In genomic region chrX:155867821-155868220, GRCh38 we compare ENCODE assay signal across 36 cellular contexts. TPM values are rescaled to one million over a fixed set of nuclear protein-coding genes. Genes with fewer than 3 reads are reported as not detected.
A peak's percentile ranks its signal among the peaks of the same experiment; 100 is the strongest.
DNase-seq lines count a peak whose midpoint lies in the region; ATAC-seq, FAIRE-seq and TF ChIP-seq lines count a peak whose summit lies in the region.
"Had no signal": no experiment of that assay in that cellular context is flagged by ENCODE, and none has a peak within 500 bp of the region (broad histone marks: within the 10 kb centered on the region; RNA-seq: fewer than 3 reads in every experiment).

No MANE protein-coding gene starts in this region.

- no peak overlapping the region for H2AFZ ChIP-seq in K562 (ENCODE audit: low read depth, low read length)
- H2AFZ ChIP-seq in trophoblast cell (ENCODE audit: insufficient read depth, low read length, poor library complexity), result no peak overlapping the region

- H3K4me1 Mint-ChIP-seq in endothelial cell (ENCODE audit: unreplicated experiment), result no peaks in the 10 kb centered on the region
- H3K4me1 Mint-ChIP-seq: B cell; CD14-positive monocyte; CD4-positive, alpha-beta memory T cell; CD4-positive, CD25-positive, alpha-beta regulatory T cell; CD8-positive, alpha-beta memory T cell had no signal

- TF ChIP-seq CTCF in HEK293 (tag by site-specific recombination; IDR thresholded peaks at IDR 0.05), result no peak
- TF ChIP-seq CTCF in K562 (IDR thresholded peaks at IDR 0.05 in 2 of 3, conservative IDR thresholded peaks at IDR 0.05 in 1 of 3; ENCODE audit: insufficient read depth in 2 of 3, low read depth in 1 of 3, low read length in 3 of 3), result no peak
- no peak for TF ChIP-seq CTCF in endothelial cell (IDR thresholded peaks at IDR 0.05; ENCODE audit: unreplicated experiment)

- no peaks in the 10 kb centered on the region for H3K27me3 ChIP-seq in K562 (ENCODE audit: control insufficient read depth in 2 of 2, insufficient read depth in 2 of 2, low read length in 2 of 2)
- no peaks in the 10 kb centered on the region for H3K27me3 ChIP-seq in trophoblast cell (ENCODE audit: insufficient read depth, low read length)
- H3K27me3 ChIP-seq: BE2C, BLaER1 had no signal

- intact Hi-C loops in K562 (cut with micrococcal nuclease), result no loop called here

- H2BK12ac ChIP-seq in trophoblast cell (ENCODE audit: low read length), result no peak overlapping the region

- TF ChIP-seq EP300 in K562 (IDR thresholded peaks at IDR 0.05; ENCODE audit: low read length), result no peak

- H3K18ac ChIP-seq in trophoblast cell (ENCODE audit: low read length), result no peak overlapping the region

- no peak overlapping the region for H2AK5ac ChIP-seq in trophoblast cell (ENCODE audit: low read length)

- POLR2A ChIA-PET in HEK293 (lab: Yijun Ruan, JAX), result no interaction called here
- POLR2A ChIA-PET in K562 (lab: Yijun Ruan, JAX), result no interaction called here

- H3K23ac ChIP-seq in trophoblast cell (ENCODE audit: low read length), result no peak overlapping the region

- H3K4me3 ChIP-seq in HEK293 (ENCODE audit: low read depth, low read length), result no peak overlapping the region
- H3K4me3 ChIP-seq in K562, result no peak overlapping the region
- no peak overlapping the region for H3K4me3 ChIP-seq in trophoblast cell (ENCODE audit: low read depth, low read length)
- H3K4me3 ChIP-seq: A549; BLaER1; BLaER1 treated with 17β-estradiol and CSF1 and Interleukin-3, amounts not matched to agents 10 nM and 100 nM had no signal

- no peak for TF ChIP-seq RAD21 in K562 (CRISPR knock-in tag; conservative IDR thresholded peaks at IDR 0.05 in 1 of 2, IDR thresholded peaks at IDR 0.05 in 1 of 2)

- H3K9me3 ChIP-seq in HEK293 (ENCODE audit: control insufficient read depth, insufficient read depth, low read depth, low read length), result no peaks in the 10 kb centered on the region; the same call in 1 of the 2 replicates
- peaks cover 4% of the 10 kb centered on the region for H3K9me3 ChIP-seq in K562 (replicated peaks; ENCODE audit: control insufficient read depth, insufficient read depth, low read depth, low read length)
- peaks cover 11% of the 10 kb centered on the region for H3K9me3 ChIP-seq in trophoblast cell (ENCODE audit: insufficient read depth, low read depth, low read length)
- H3K9me3 ChIP-seq: BE2C, Caco-2 had no signal

- BruUV-seq in K562 (replicated peaks; lab: Mats Ljungman, UMichigan), result no TSS peak

- 28% methylated on average over 4 of the region's 4 CpGs for WGBS in K562 (ENCODE audit: insufficient coverage, low coverage, missing lambda C conversion rate)
- WGBS in trophoblast cell (ENCODE audit: extremely low coverage, insufficient coverage, insufficient read length), result no CpG with 5 or more reads among the region's 4 CpGs

- H3K36me3 ChIP-seq in HEK293 (ENCODE audit: control insufficient read depth in 2 of 2, insufficient read depth in 1 of 2, low read length in 2 of 2) (no peaks in the 10 kb centered on the region), K562 (ENCODE audit: control insufficient read depth, insufficient read depth, low read length) (no peaks in the 10 kb centered on the region), trophoblast cell (ENCODE audit: control insufficient read depth in 1 of 2, insufficient read depth in 2 of 2, low read length in 2 of 2) (no peaks in the 10 kb centered on the region)
- H3K36me3 ChIP-seq: BE2C; BLaER1; BLaER1 treated with 17β-estradiol and CSF1 and Interleukin-3, amounts not matched to agents 10 nM and 100 nM had no signal

- H3K36me3 Mint-ChIP-seq in endothelial cell (ENCODE audit: low read depth, unreplicated experiment), result peaks cover 5% of the 10 kb centered on the region
- H3K36me3 Mint-ChIP-seq: CD14-positive monocyte; CD4-positive, CD25-positive, alpha-beta regulatory T cell had no signal

- no peak overlapping the region for H4K8ac ChIP-seq in trophoblast cell (ENCODE audit: low read depth, low read length)

- H3K9me3 Mint-ChIP-seq in endothelial cell (ENCODE audit: unreplicated experiment), result peaks cover 13% of the 10 kb centered on the region

- CTCF ChIA-PET in HEK293 (lab: Yijun Ruan, JAX), result no interaction called here
- CTCF ChIA-PET in K562 (lab: Yijun Ruan, JAX; ENCODE audit: low intra/inter-chr PET ratio), result no interaction called here

- H3K4me1 ChIP-seq in HEK293 (ENCODE audit: control insufficient read depth, insufficient read depth, low read length) (no peaks in the 10 kb centered on the region), K562 (replicated peaks in 1 of 2; ENCODE audit: control insufficient read depth in 2 of 2, insufficient read depth in 2 of 2, low read length in 2 of 2) (peaks cover 0 to 3% of the 10 kb centered on the region in 2 experiments; a peak in 1 of 5 replicates), trophoblast cell (ENCODE audit: control insufficient read depth in 1 of 2, insufficient read depth in 2 of 2, low read length in 2 of 2) (no peaks in the 10 kb centered on the region)
- H3K4me1 ChIP-seq: A549; BE2C; BLaER1; BLaER1 treated with 17β-estradiol and CSF1 and Interleukin-3, amounts not matched to agents 10 nM and 100 nM; Caco-2 had no signal

- ATAC-seq in K562 (no peak), GM18870 (IDR thresholded peaks at IDR 0.05; ENCODE audit: unreplicated experiment) (no peak)
- ATAC-seq: A549; CD8-positive, alpha-beta T cell had no signal

- H3K9ac ChIP-seq in K562 (ENCODE audit: insufficient read depth in 1 of 2, low read depth in 2 of 2, low read length in 2 of 2) (no peak overlapping the region), trophoblast cell (ENCODE audit: low read length) (peak overlapping the region; percentile 40)
- H3K9ac ChIP-seq: BLaER1; BLaER1 treated with 17β-estradiol and CSF1 and Interleukin-3, amounts not matched to agents 10 nM and 100 nM had no signal

- H3K4ac ChIP-seq in trophoblast cell (ENCODE audit: low read depth, low read length), result no peak overlapping the region

- DNase-seq in K562 (ENCODE audit: extremely low read depth in 1 of 4, low spot score in 3 of 4) (no peak), endothelial cell (ENCODE audit: low spot score) (no peak), trophoblast cell (no peak), anterior cingulate cortex (lab: John Stamatoyannopoulos, UW) (no peak), NCI-H2107 (lab: John Stamatoyannopoulos, UW) (no peak)
- DNase-seq in stimulated activated naive CD4-positive, alpha-beta T cell treated with Interleukin-2 at 50 U/mL for 16 hours (lab: John Stamatoyannopoulos, UW), result no peak
- DNase-seq: 8988T; ACHN; AML-193; BE2C; C1 segment of cervical spinal cord; Caco-2; Calu3; CD4-positive, alpha-beta memory T cell; CD4-positive, alpha-beta T cell; CD4-positive, CD25-positive, alpha-beta regulatory T cell; CD8-positive, alpha-beta memory T cell; CD8-positive, alpha-beta T cell; COR-L47; DMS 273 treated with DMSO at 0.1 percent for 48 hours; DMS153; DMS53; DMS79; DMS79 treated with DMSO at 0.1 percent for 48 hours; DND-41; EL had no signal

- H4K20me1 ChIP-seq in K562 (replicated peaks; ENCODE audit: control insufficient read depth, insufficient read depth, low read length), result no peaks in the 10 kb centered on the region
- H4K20me1 ChIP-seq: BLaER1; BLaER1 treated with 17β-estradiol and CSF1 and Interleukin-3, amounts not matched to agents 10 nM and 100 nM had no signal

- H2BK5ac ChIP-seq in trophoblast cell (ENCODE audit: low read depth, low read length, poor library complexity), result no peak overlapping the region

- H3K27ac ChIP-seq in HEK293 (ENCODE audit: extremely low read depth, low read depth, low read length) (no peak overlapping the region), K562 (ENCODE audit: extremely low read depth, low read depth, low read length) (no peak overlapping the region), trophoblast cell (ENCODE audit: low read depth, low read length) (no peak overlapping the region)
- H3K27ac ChIP-seq: 22Rv1; A549; BLaER1; BLaER1 treated with 17β-estradiol and CSF1 and Interleukin-3, amounts not matched to agents 10 nM and 100 nM; C4-2B had no signal

- H3K4me2 ChIP-seq in K562 (ENCODE audit: insufficient read depth, low read length), result no peak overlapping the region
- no peak overlapping the region for H3K4me2 ChIP-seq in trophoblast cell (ENCODE audit: low read length)
- H3K4me2 ChIP-seq: A549; BLaER1; BLaER1 treated with 17β-estradiol and CSF1 and Interleukin-3, amounts not matched to agents 10 nM and 100 nM had no signal

- no peak for TF ChIP-seq POLR2A in K562 (conservative IDR thresholded peaks at IDR 0.05)

- H3K27ac Mint-ChIP-seq in endothelial cell (ENCODE audit: unreplicated experiment), result no peak overlapping the region
- H3K27ac Mint-ChIP-seq: B cell; CD14-positive monocyte; CD4-positive, alpha-beta T cell; CD4-positive, CD25-positive, alpha-beta regulatory T cell; CD8-positive, alpha-beta memory T cell; CD8-positive, alpha-beta T cell had no signal

- H3K9me1 ChIP-seq in K562 (ENCODE audit: control insufficient read depth, insufficient read depth, low read length), result no peaks in the 10 kb centered on the region

- H4K12ac ChIP-seq in trophoblast cell (ENCODE audit: low read depth, low read length), result no peak overlapping the region

- no peak for FAIRE-seq in K562 (lab: Jason Lieb, UNC)
- FAIRE-seq: A549, D721Med had no signal

- H3K79me1 ChIP-seq in trophoblast cell (ENCODE audit: low read length), result no peaks in the 10 kb centered on the region

- H3K27me3 Mint-ChIP-seq in endothelial cell (ENCODE audit: unreplicated experiment), result no peaks in the 10 kb centered on the region
- H3K27me3 Mint-ChIP-seq: B cell had no signal

- H3K4me3 Mint-ChIP-seq in endothelial cell (ENCODE audit: unreplicated experiment), result peak overlapping the region; percentile 12
- H3K4me3 Mint-ChIP-seq: B cell; CD14-positive monocyte; CD4-positive, alpha-beta memory T cell; CD4-positive, alpha-beta T cell; CD4-positive, CD25-positive, alpha-beta regulatory T cell; CD8-positive, alpha-beta memory T cell; CD8-positive, alpha-beta T cell had no signal

- in situ Hi-C loops in K562 (cut with MboI), result no loop called here

- H2BK120ac ChIP-seq in trophoblast cell (ENCODE audit: insufficient read depth, low read length, poor library complexity), result no peak overlapping the region

- no peak overlapping the region for H4K91ac ChIP-seq in trophoblast cell (ENCODE audit: low read depth, low read length)

- H3K14ac ChIP-seq in trophoblast cell (ENCODE audit: low read length), result no peak overlapping the region

- no peaks in the 10 kb centered on the region for H3K79me2 ChIP-seq in K562 (ENCODE audit: control insufficient read depth, insufficient read depth, low read length)
- H3K79me2 ChIP-seq in trophoblast cell (ENCODE audit: control insufficient read depth, insufficient read depth, low read length, poor library complexity), result no peaks in the 10 kb centered on the region

RNA-seq across cellular contexts. Expression of gene VAMP7, which starts 13.3 kb away (rescaled TPM):
- 14.6 and 23.0 TPM in 2 replicates for total RNA-seq in K562 (2011; cell fraction: chromatin; rRNA removed; ENCODE audit: low replicate concordance)
- 9.2 and 11.8 TPM in 2 replicates for total RNA-seq in K562 (2011; cell fraction: nucleolus; rRNA removed)
- 15.5 and 24.1 TPM in 2 replicates for total RNA-seq in K562 (2011; cell fraction: nucleoplasm; rRNA removed)
- total RNA-seq in K562 (2014; rRNA removed) (42.0 and 42.6 TPM in 2 replicates), K562 (2014; rRNA removed; fragmentation: Illumina TruSeq; extraction: Trizol) (86.6 and 101 TPM in 2 replicates), K562 (2015; rRNA removed; fragmentation: Illumina TruSeq; extraction: Trizol) (71.7 and 77.8 TPM in 2 replicates), K562 (2021) (67.7 TPM in 2 replicates), endothelial cell (ENCODE audit: unreplicated experiment) (29.1 TPM)
- polyA plus RNA-seq in K562 (2011; rRNA removed) (90.4 and 100 TPM in 2 replicates), K562 (2014; fragmentation: Illumina TruSeq; extraction: Trizol) (75.8 and 85.0 TPM in 2 replicates), K562 (2014; fragmentation: Nextera tagmentation; extraction: Ambion mirVana) (10 to 100 TPM; 38.4 to 57.2 TPM), K562 (2014; rRNA removed) (46.2 and 52.6 TPM in 2 replicates)
- 20.3 and 49.1 TPM in 2 replicates for polyA plus RNA-seq in K562 (2011; cell fraction: cytosol; rRNA removed)
- 12.5 and 26.1 TPM in 2 replicates for polyA plus RNA-seq in K562 (2011; cell fraction: nucleus; rRNA removed)
- 59.6 and 81.3 TPM in 2 replicates for polyA plus RNA-seq in K562 (2012)
- 103 and 115 TPM in 2 replicates for polyA minus RNA-seq in K562 (2011; rRNA and poly(A)+ RNA removed)
- 33.4 and 35.4 TPM in 2 replicates for polyA minus RNA-seq in K562 (2011; cell fraction: cytosol; rRNA and poly(A)+ RNA removed)
- polyA minus RNA-seq in K562 (2011; cell fraction: nucleus; rRNA and poly(A)+ RNA removed), result 18.0 and 30.4 TPM in 2 replicates
- 40.5 and 41.2 TPM in 2 replicates for polyA plus RNA-seq in trophoblast cell (2013)

Comparison
In these comparisons a context has a peak if more than half of its experiments do, and no peak if none do; other contexts are left out.
1. Of the 44 proteins assayed by ChIP-seq in both K562 and HEK293: peak only in K562: TRIM28; only in HEK293: SETDB1; in both: none; in neither: 42.